26 cellular contexts compared by ENCODE assay signal in genomic region chr22:45448431-45448830, GRCh38. TPM values are rescaled to one million over a fixed set of nuclear protein-coding genes. Genes with fewer than 3 reads are reported as not detected.
DNase-seq lines count a peak whose midpoint lies in the region; ATAC-seq and TF ChIP-seq lines count a peak whose summit lies in the region.
"Had no signal": no experiment of that assay in that cellular context is flagged by ENCODE, and none has a peak within 500 bp of the region (broad histone marks: within the 10 kb centered on the region; RNA-seq: fewer than 3 reads in every experiment).

No MANE protein-coding gene starts in this region.

- ATAC-seq in left lung: peak; percentile 35
- peak; percentile 23 to 49 for ATAC-seq in gastrocnemius medialis
- ATAC-seq in HG02642 (IDR thresholded peaks at IDR 0.05; ENCODE audit: poor library complexity, unreplicated experiment): no peak
- no peak for ATAC-seq in HG02678 (IDR thresholded peaks at IDR 0.05; ENCODE audit: unreplicated experiment)
- ATAC-seq: activated T-helper 17 cell treated with anti-CD3 and anti-CD28 coated beads, Interleukin-2, amount 50 U/mL, for 72 hours; effector memory CD8-positive, alpha-beta T cell; K562; naive thymus-derived CD8-positive, alpha-beta T cell; stimulated activated naive B cell treated with anti-CD40 and anti-IgM and Interleukin-4, amounts not matched to agents 10 μg/mL and 1 μg/mL and 100 μg/mL, for 72 hours had no signal

- H3K27ac ChIP-seq in left lung: no peak overlapping the region
- peak overlapping the region in 1 of 4 donors; percentile 37 for H3K27ac ChIP-seq in gastrocnemius medialis
- H3K27ac ChIP-seq: BLaER1, thyroid gland had no signal

- H3K27me3 ChIP-seq in left lung (no peaks in the 10 kb centered on the region), gastrocnemius medialis (no peaks in the 10 kb centered on the region)
- H3K27me3 ChIP-seq: BLaER1, thyroid gland had no signal

- DNase-seq in AG10803 (ENCODE audit: low read depth): peak; percentile 84
- peak; percentile 80 for DNase-seq in fibroblast of mammary gland (ENCODE audit: low read depth)
- DNase-seq in left lung: no peak
- DNase-seq in gastrocnemius medialis: peak; percentile 10 to 74
- DNase-seq in activated T-cell treated with anti-CD3 and anti-CD28 coated beads, Interleukin-2, amount 50 U/mL, for 24 hours: no peak
- DNase-seq in GM19238 (ENCODE audit: insufficient read length, low spot score): no peak
- DNase-seq: Caco-2; effector memory CD8-positive, alpha-beta T cell; EL; hypothalamus; MM.1S; naive thymus-derived CD8-positive, alpha-beta T cell; NCI-H1436; NCI-H524 treated with DMSO at 0.1 percent for 48 hours; stimulated activated CD4-positive, alpha-beta T cell treated with anti-CD3 and anti-CD28 coated beads, Interleukin-2, amount 100 ng/mL, for 24 hours; stimulated activated naive B cell treated with anti-CD40 and anti-IgM and Interleukin-4, amounts not matched to agents 10 μg/mL and 1 μg/mL and 100 μg/mL, for 72 hours had no signal

- no peak for TF ChIP-seq CTCF in AG10803 (conservative IDR thresholded peaks at IDR 0.05; ENCODE audit: low read length)
- no peak for TF ChIP-seq CTCF in fibroblast of mammary gland (conservative IDR thresholded peaks at IDR 0.05; ENCODE audit: control insufficient read depth, insufficient read depth, low read depth, low read length)
- no peak for TF ChIP-seq CTCF in left lung (IDR thresholded peaks at IDR 0.05)
- TF ChIP-seq CTCF in gastrocnemius medialis (IDR thresholded peaks at IDR 0.05 in 4 of 5, conservative IDR thresholded peaks at IDR 0.05 in 1 of 5): no peak

- H3K4me1 Mint-ChIP-seq in activated T-cell treated with anti-CD3 and anti-CD28 coated beads, Interleukin-2, amount 50 U/mL, for 24 hours (ENCODE audit: low read depth): no peaks in the 10 kb centered on the region
- H3K4me1 Mint-ChIP-seq: activated T-helper 17 cell treated with anti-CD3 and anti-CD28 coated beads, Interleukin-2, amount 50 U/mL, for 72 hours; memory B cell; naive thymus-derived CD8-positive, alpha-beta T cell; stimulated activated naive B cell treated with anti-CD40 and anti-IgM and Interleukin-4, amounts not matched to agents 10 μg/mL and 1 μg/mL and 100 μg/mL, for 72 hours had no signal

- no peak overlapping the region for H3K4me3 ChIP-seq in AG10803 (ENCODE audit: low read length)
- no peak overlapping the region for H3K4me3 ChIP-seq in fibroblast of mammary gland (ENCODE audit: control insufficient read depth, low read depth, low read length)
- H3K4me3 ChIP-seq in left lung: no peak overlapping the region
- H3K4me3 ChIP-seq in gastrocnemius medialis: no peak overlapping the region
- H3K4me3 ChIP-seq: BLaER1, K562, skin epidermis, thyroid gland had no signal

- H3K36me3 Mint-ChIP-seq in activated T-cell treated with anti-CD3 and anti-CD28 coated beads, Interleukin-2, amount 50 U/mL, for 24 hours (ENCODE audit: low read depth): no peaks in the 10 kb centered on the region
- H3K36me3 Mint-ChIP-seq: activated naive CD8-positive, alpha-beta T cell; memory B cell; naive thymus-derived CD8-positive, alpha-beta T cell; stimulated activated naive B cell treated with anti-CD40 and anti-IgM and Interleukin-4, amounts not matched to agents 10 μg/mL and 1 μg/mL and 100 μg/mL, for 72 hours had no signal

- TF ChIP-seq POLR2A in gastrocnemius medialis (IDR thresholded peaks at IDR 0.05): no peak

- no peaks in the 10 kb centered on the region for H3K36me3 ChIP-seq in left lung
- H3K36me3 ChIP-seq in gastrocnemius medialis: no peaks in the 10 kb centered on the region
- H3K36me3 ChIP-seq: BLaER1, thyroid gland had no signal

- no peaks in the 10 kb centered on the region for H3K4me1 ChIP-seq in left lung
- no peaks in the 10 kb centered on the region for H3K4me1 ChIP-seq in gastrocnemius medialis
- H3K4me1 ChIP-seq: BLaER1 had no signal

- no peak overlapping the region for H3K4me3 Mint-ChIP-seq in activated T-cell treated with anti-CD3 and anti-CD28 coated beads, Interleukin-2, amount 50 U/mL, for 24 hours
- H3K4me3 Mint-ChIP-seq: activated naive CD8-positive, alpha-beta T cell; activated T-helper 17 cell treated with anti-CD3 and anti-CD28 coated beads, Interleukin-2, amount 50 U/mL, for 72 hours; effector memory CD8-positive, alpha-beta T cell; memory B cell; naive thymus-derived CD8-positive, alpha-beta T cell; stimulated activated naive B cell treated with anti-CD40 and anti-IgM and Interleukin-4, amounts not matched to agents 10 μg/mL and 1 μg/mL and 100 μg/mL, for 72 hours had no signal

- no peaks in the 10 kb centered on the region for H3K9me3 Mint-ChIP-seq in activated T-cell treated with anti-CD3 and anti-CD28 coated beads, Interleukin-2, amount 50 U/mL, for 24 hours
- H3K9me3 Mint-ChIP-seq: activated T-helper 17 cell treated with anti-CD3 and anti-CD28 coated beads, Interleukin-2, amount 50 U/mL, for 72 hours; effector memory CD8-positive, alpha-beta T cell; memory B cell; naive thymus-derived CD8-positive, alpha-beta T cell; stimulated activated naive B cell treated with anti-CD40 and anti-IgM and Interleukin-4, amounts not matched to agents 10 μg/mL and 1 μg/mL and 100 μg/mL, for 72 hours had no signal

- H3K27me3 Mint-ChIP-seq in activated T-cell treated with anti-CD3 and anti-CD28 coated beads, Interleukin-2, amount 50 U/mL, for 24 hours: peaks cover 8% of the 10 kb centered on the region
- H3K27me3 Mint-ChIP-seq: activated naive CD8-positive, alpha-beta T cell had no signal

- no peak overlapping the region for H3K27ac Mint-ChIP-seq in activated T-cell treated with anti-CD3 and anti-CD28 coated beads, Interleukin-2, amount 50 U/mL, for 24 hours
- H3K27ac Mint-ChIP-seq: activated naive CD8-positive, alpha-beta T cell; activated T-helper 17 cell treated with anti-CD3 and anti-CD28 coated beads, Interleukin-2, amount 50 U/mL, for 72 hours; effector memory CD8-positive, alpha-beta T cell; memory B cell; naive thymus-derived CD8-positive, alpha-beta T cell; stimulated activated naive B cell treated with anti-CD40 and anti-IgM and Interleukin-4, amounts not matched to agents 10 μg/mL and 1 μg/mL and 100 μg/mL, for 72 hours had no signal

- H3K9me3 ChIP-seq in left lung (no peaks in the 10 kb centered on the region), gastrocnemius medialis (no peaks in the 10 kb centered on the region)
- H3K9me3 ChIP-seq: BLaER1, Caco-2, thyroid gland had no signal

- intact Hi-C loops in left lung (cut with DNase I) (no loop called here), gastrocnemius medialis (cut with DNase I; ENCODE audit: low total_unique reads) (no loop called here)

- in situ Hi-C loops in gastrocnemius medialis (cut with MboI; ENCODE audit: low sequenced_read_pairs in 4 of 4): loop anchor here in 1 of 4 donors (10.0 kb wide), 1 partner anchor 106 kb away; no protein-coding TSS in a partner anchor

RNA-seq across cellular contexts. Expression of gene RIBC2, which starts 34.9 kb away (rescaled TPM):
- 1 to 10 TPM; 4.3 to 4.5 TPM for total RNA-seq in left lung
- not detected for total RNA-seq in gastrocnemius medialis
- total RNA-seq: fibroblast of lung; K562; naive thymus-derived CD8-positive, alpha-beta T cell had no signal

RNA-seq across cellular contexts. Expression of gene SMC1B, which starts 35.0 kb away (rescaled TPM):
- total RNA-seq in left lung (under 1 TPM; 0.10 to 0.15 TPM), gastrocnemius medialis (not detected)
- total RNA-seq: fibroblast of lung, K562 had no signal

RNA-seq across cellular contexts. Expression of gene FBLN1, which starts 54.3 kb away (rescaled TPM):
- total RNA-seq in left lung: 100 to 1,000 TPM; 351 to 447 TPM
- 10 to 100 TPM; 12.5 to 37.1 (median 19.2) TPM for total RNA-seq in gastrocnemius medialis
- total RNA-seq: naive thymus-derived CD8-positive, alpha-beta T cell had no signal

Comparison
In these comparisons a context has a peak if more than half of its experiments do, and no peak if none do; other contexts are left out.
1. DNase-seq: peak in AG10803 (single experiment), fibroblast of mammary gland (single experiment) and gastrocnemius medialis (2 of 2); none in left lung (0 of 2), activated T-cell treated with anti-CD3 and anti-CD28 coated beads, Interleukin-2, amount 50 U/mL, for 24 hours (single experiment) and GM19238 (single experiment).
2. ATAC-seq: peak in left lung (single experiment) and gastrocnemius medialis (2 of 2); none in HG02642 (single experiment) and HG02678 (single experiment).
3. RNA of gene RIBC2, which starts 34.9 kb away (total RNA-seq): 4.3 to 4.5 TPM in left lung; not detected in gastrocnemius medialis; every median in the first group is over 4 times any median in the second.
4. RNA of gene FBLN1, which starts 54.3 kb away (total RNA-seq): 351 to 447 TPM in left lung; 12.5 to 37.1 TPM in gastrocnemius medialis; every median in the first group is over 4 times any median in the second.